7 cellular contexts compared by ENCODE assay signal in genomic region chr14:106480287-106480686, GRCh38.
DNase-seq lines count a peak whose midpoint lies in the region; ATAC-seq and TF ChIP-seq lines count a peak whose summit lies in the region.
"Not testable (repeated sequence)": the region's sequence is repeated elsewhere in the genome, so short reads cannot be mapped to it uniquely, and the experiment has no call there.

No MANE protein-coding gene starts in this region.

- not testable (repeated sequence) for H3K9me3 Mint-ChIP-seq in CD8-positive, alpha-beta T cell; activated CD4-positive, alpha-beta T cell treated with anti-CD3 and anti-CD28 coated beads for 36 hours (ENCODE audit: low read depth); activated T-cell treated with anti-CD3 and anti-CD28 coated beads, Interleukin-2, amount 50 U/mL, for 4 hours; activated naive CD8-positive, alpha-beta T cell treated with anti-CD3 and anti-CD28 coated beads, Interleukin-2, amount 10 ng/mL, durations not matched to agents 7 days and 5 days; effector memory CD8-positive, alpha-beta T cell

- not testable (repeated sequence) for H3K4me1 ChIP-seq in CD8-positive, alpha-beta T cell (ENCODE audit: insufficient read depth, low read length)

- H3K36me3 Mint-ChIP-seq in CD8-positive, alpha-beta T cell; activated CD4-positive, alpha-beta T cell treated with anti-CD3 and anti-CD28 coated beads for 36 hours (ENCODE audit: low read depth); activated T-cell treated with anti-CD3 and anti-CD28 coated beads, Interleukin-2, amount 50 U/mL, for 4 hours (ENCODE audit: insufficient read depth); activated naive CD8-positive, alpha-beta T cell treated with anti-CD3 and anti-CD28 coated beads, Interleukin-2, amount 10 ng/mL, durations not matched to agents 7 days and 5 days; effector memory CD8-positive, alpha-beta T cell (ENCODE audit: insufficient read depth): not testable (repeated sequence)

- CTCF ChIA-PET in CD8-positive, alpha-beta T cell (lab: Charles Lee); activated CD4-positive, alpha-beta T cell treated with anti-CD3 and anti-CD28 coated beads for 36 hours (lab: Charles Lee): not testable (repeated sequence)

- H3K4me3 Mint-ChIP-seq in CD8-positive, alpha-beta T cell; activated CD4-positive, alpha-beta T cell treated with anti-CD3 and anti-CD28 coated beads for 36 hours; activated T-cell treated with anti-CD3 and anti-CD28 coated beads, Interleukin-2, amount 50 U/mL, for 4 hours; activated naive CD8-positive, alpha-beta T cell treated with anti-CD3 and anti-CD28 coated beads, Interleukin-2, amount 10 ng/mL, durations not matched to agents 7 days and 5 days; effector memory CD8-positive, alpha-beta T cell: not testable (repeated sequence)

- DNase-seq in CD8-positive, alpha-beta T cell; activated CD4-positive, alpha-beta T cell treated with anti-CD3 and anti-CD28 coated beads for 36 hours; activated T-cell treated with anti-CD3 and anti-CD28 coated beads, Interleukin-2, amount 50 U/mL, for 4 hours; activated naive CD8-positive, alpha-beta T cell treated with anti-CD3 and anti-CD28 coated beads, Interleukin-2, amount 10 ng/mL, durations not matched to agents 7 days and 5 days; effector memory CD8-positive, alpha-beta T cell; stimulated activated naive CD8-positive, alpha-beta T cell treated with anti-CD3 and anti-CD28 coated beads, Interleukin-15, Interleukin-2, amounts not matched to agents 100 U/mL and 50 U/mL, for 24 hours: not testable (repeated sequence)

- H3K27me3 ChIP-seq in CD8-positive, alpha-beta T cell (ENCODE audit: insufficient read depth, low read length): not testable (repeated sequence)

- H3K27ac ChIP-seq in CD8-positive, alpha-beta T cell (ENCODE audit: low read depth, low read length): not testable (repeated sequence)

- not testable (repeated sequence) for H3K4me3 ChIP-seq in CD8-positive, alpha-beta T cell (ENCODE audit: low read depth, low read length)

- not testable (repeated sequence) for TF ChIP-seq CTCF in CD8-positive, alpha-beta T cell (IDR thresholded peaks at IDR 0.05)

- intact Hi-C loops in CD8-positive, alpha-beta T cell (cut with DNase I, micrococcal nuclease): loop anchor here in 1 of 2 experiments (10.0 kb wide), 1 partner anchor 55 kb away; no protein-coding TSS in a partner anchor
- intact Hi-C loops in activated CD4-positive, alpha-beta T cell treated with anti-CD3 and anti-CD28 coated beads for 36 hours (cut with DNase I, micrococcal nuclease): not testable (repeated sequence)

- H3K27ac Mint-ChIP-seq in CD8-positive, alpha-beta T cell; activated CD4-positive, alpha-beta T cell treated with anti-CD3 and anti-CD28 coated beads for 36 hours; activated naive CD8-positive, alpha-beta T cell treated with anti-CD3 and anti-CD28 coated beads, Interleukin-2, amount 10 ng/mL, durations not matched to agents 7 days and 5 days; effector memory CD8-positive, alpha-beta T cell: not testable (repeated sequence)

- not testable (repeated sequence) for H3K9me3 ChIP-seq in CD8-positive, alpha-beta T cell (ENCODE audit: low read length)

- not testable (repeated sequence) for H3K27me3 Mint-ChIP-seq in CD8-positive, alpha-beta T cell (ENCODE audit: low read depth); activated CD4-positive, alpha-beta T cell treated with anti-CD3 and anti-CD28 coated beads for 36 hours; activated T-cell treated with anti-CD3 and anti-CD28 coated beads, Interleukin-2, amount 50 U/mL, for 4 hours (ENCODE audit: low read depth); activated naive CD8-positive, alpha-beta T cell treated with anti-CD3 and anti-CD28 coated beads, Interleukin-2, amount 10 ng/mL, durations not matched to agents 7 days and 5 days; effector memory CD8-positive, alpha-beta T cell

- POLR2A ChIA-PET in CD8-positive, alpha-beta T cell (lab: Charles Lee); activated CD4-positive, alpha-beta T cell treated with anti-CD3 and anti-CD28 coated beads for 36 hours (lab: Charles Lee); activated naive CD8-positive, alpha-beta T cell treated with anti-CD3 and anti-CD28 coated beads, Interleukin-2, amount 10 ng/mL, durations not matched to agents 7 days and 5 days (lab: Charles Lee): not testable (repeated sequence)

- H3K36me3 ChIP-seq in CD8-positive, alpha-beta T cell (ENCODE audit: insufficient read depth, low read length): not testable (repeated sequence)

- not testable (repeated sequence) for H3K4me1 Mint-ChIP-seq in CD8-positive, alpha-beta T cell (ENCODE audit: low read depth); activated CD4-positive, alpha-beta T cell treated with anti-CD3 and anti-CD28 coated beads for 36 hours; activated T-cell treated with anti-CD3 and anti-CD28 coated beads, Interleukin-2, amount 50 U/mL, for 4 hours (ENCODE audit: low read depth); activated naive CD8-positive, alpha-beta T cell treated with anti-CD3 and anti-CD28 coated beads, Interleukin-2, amount 10 ng/mL, durations not matched to agents 7 days and 5 days; effector memory CD8-positive, alpha-beta T cell (ENCODE audit: low read depth in 2 of 2)

- ATAC-seq in CD8-positive, alpha-beta T cell: peak; percentile 70
- peak; percentile 90 for ATAC-seq in SK-N-SH treated with all-trans-retinoic acid at 6 μM for 48 hours
- ATAC-seq in activated CD4-positive, alpha-beta T cell treated with anti-CD3 and anti-CD28 coated beads for 36 hours: peak; percentile 56
- ATAC-seq in activated T-cell treated with anti-CD3 and anti-CD28 coated beads, Interleukin-2, amount 50 U/mL, for 4 hours: peak; percentile 51 to 84
- peak; percentile 63 for ATAC-seq in activated naive CD8-positive, alpha-beta T cell treated with anti-CD3 and anti-CD28 coated beads, Interleukin-2, amount 10 ng/mL, durations not matched to agents 7 days and 5 days (ENCODE audit: low read depth)
- ATAC-seq in effector memory CD8-positive, alpha-beta T cell (replicated peaks): peak; percentile 76
- ATAC-seq in stimulated activated naive CD8-positive, alpha-beta T cell treated with anti-CD3 and anti-CD28 coated beads, Interleukin-15, Interleukin-2, amounts not matched to agents 100 U/mL and 50 U/mL, for 24 hours: peak; percentile 59
